Comparison of ENCODE assay signal across 29 cellular contexts in the genomic region with DNA sequence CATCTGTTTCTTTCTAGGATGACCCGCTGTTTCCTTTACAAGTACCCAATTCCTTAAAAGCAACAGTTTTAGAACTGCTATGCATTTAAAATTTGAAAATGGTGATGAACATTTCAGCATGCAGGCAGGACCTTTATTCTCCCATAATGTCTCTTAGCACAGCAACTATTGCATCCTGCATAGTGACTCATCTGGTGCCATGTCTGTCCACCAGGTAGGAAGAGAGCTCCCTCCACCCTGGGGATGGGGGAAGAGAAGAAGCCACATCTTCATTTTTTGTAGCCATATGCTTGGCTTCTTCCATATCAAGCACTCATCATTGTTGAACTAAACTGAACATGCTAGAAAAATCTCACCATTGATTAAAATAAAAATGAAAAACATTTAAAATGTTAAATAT. TPM values are rescaled to one million over a fixed set of nuclear protein-coding genes. Genes with fewer than 3 reads are reported as not detected.
DNase-seq lines count a peak whose midpoint lies in the region; ATAC-seq and TF ChIP-seq lines count a peak whose summit lies in the region.
"Had no signal": no experiment of that assay in that cellular context is flagged by ENCODE, and none has a peak within 500 bp of the region (broad histone marks: within the 10 kb centered on the region; RNA-seq: fewer than 3 reads in every experiment).

No MANE protein-coding gene starts in this region.

- POLR2A ChIA-PET in PC-3 (lab: Charles Lee; ENCODE audit: unreplicated experiment) = no interaction called here
- POLR2A ChIA-PET in activated naive CD8-positive, alpha-beta T cell treated with anti-CD3 and anti-CD28 coated beads, Interleukin-2, amount 10 ng/mL, durations not matched to agents 7 days and 5 days (lab: Charles Lee) = interaction anchor here (1.0 to 5.2 kb wide), 7 partner anchors 8 to 51 kb away, joined by 3 to 32 read pairs (median 18); a partner anchor contains a TSS

- H4K20me1 ChIP-seq in DND-41 (ENCODE audit: insufficient read depth, low read length) = no peaks in the 10 kb centered on the region
- H4K20me1 ChIP-seq in PC-3 (ENCODE audit: low read length) = no peaks in the 10 kb centered on the region

- H3K4me3 ChIP-seq in DND-41 (ENCODE audit: low read depth in 1 of 2, low read length in 2 of 2) (no peak overlapping the region), PC-3 (ENCODE audit: low read length) (no peak overlapping the region)
- H3K4me3 ChIP-seq: left lung, stomach, tibial artery had no signal

- H3K4me2 ChIP-seq in DND-41 (ENCODE audit: insufficient read depth, low read length) (no peak overlapping the region), PC-3 (ENCODE audit: low read length) (no peak overlapping the region)

- H3K4me3 Mint-ChIP-seq in T-helper 2 cell treated with Interferon-gamma antibody and Interleukin-4, amounts not matched to agents 5 μg/mL and 100 μg/mL, for 36 hours = peak overlapping the region; percentile 58
- peak overlapping the region; percentile 73 for H3K4me3 Mint-ChIP-seq in activated naive CD8-positive, alpha-beta T cell treated with anti-CD3 and anti-CD28 coated beads, Interleukin-2, amount 10 ng/mL, durations not matched to agents 7 days and 5 days
- H3K4me3 Mint-ChIP-seq: H9 had no signal

- peaks cover 63% of the 10 kb centered on the region for H3K4me1 Mint-ChIP-seq in T-helper 2 cell treated with Interferon-gamma antibody and Interleukin-4, amounts not matched to agents 5 μg/mL and 100 μg/mL, for 36 hours (ENCODE audit: low read depth)
- H3K4me1 Mint-ChIP-seq in activated naive CD8-positive, alpha-beta T cell treated with anti-CD3 and anti-CD28 coated beads, Interleukin-2, amount 10 ng/mL, durations not matched to agents 7 days and 5 days = peaks cover 53% of the 10 kb centered on the region

- no TSS peak for BruUV-seq in PC-3 (replicated peaks; lab: Mats Ljungman, UMichigan)

- H3K9me3 ChIP-seq in DND-41 (ENCODE audit: insufficient read depth, low read length, severe bottlenecking) (no peaks in the 10 kb centered on the region), PC-3 (ENCODE audit: low read length) (no peaks in the 10 kb centered on the region)
- H3K9me3 ChIP-seq: left lung, stomach, tibial artery had no signal

- no peak for ATAC-seq in DND-41 (ENCODE audit: insufficient read depth, low read depth)
- ATAC-seq in PC-3 = peak; percentile 39; the same call in 1 of the 2 replicates
- peak; percentile 38 for ATAC-seq in activated naive CD8-positive, alpha-beta T cell treated with anti-CD3 and anti-CD28 coated beads, Interleukin-2, amount 10 ng/mL, durations not matched to agents 7 days and 5 days (ENCODE audit: low read depth)
- ATAC-seq in GM19467 (IDR thresholded peaks at IDR 0.05; ENCODE audit: unreplicated experiment) = no peak
- ATAC-seq: left lung had no signal

- H3K36me3 Mint-ChIP-seq in T-helper 2 cell treated with Interferon-gamma antibody and Interleukin-4, amounts not matched to agents 5 μg/mL and 100 μg/mL, for 36 hours (ENCODE audit: low read depth) = peaks cover 32% of the 10 kb centered on the region
- H3K36me3 Mint-ChIP-seq in activated naive CD8-positive, alpha-beta T cell treated with anti-CD3 and anti-CD28 coated beads, Interleukin-2, amount 10 ng/mL, durations not matched to agents 7 days and 5 days = peaks cover 28% of the 10 kb centered on the region

- H3K79me2 ChIP-seq in DND-41 (ENCODE audit: insufficient read depth, low read length) = no peaks in the 10 kb centered on the region
- H3K79me2 ChIP-seq in PC-3 (ENCODE audit: low read length) = no peaks in the 10 kb centered on the region

- no peak overlapping the region for H3K27ac ChIP-seq in DND-41 (ENCODE audit: low read length)
- no peak overlapping the region for H3K27ac ChIP-seq in PC-3 (ENCODE audit: low read length)
- H3K27ac ChIP-seq: brain microvascular endothelial cell, left lung, stomach, tibial artery had no signal

- H3K9me3 Mint-ChIP-seq in T-helper 2 cell treated with Interferon-gamma antibody and Interleukin-4, amounts not matched to agents 5 μg/mL and 100 μg/mL, for 36 hours = peaks cover 12% of the 10 kb centered on the region
- H3K9me3 Mint-ChIP-seq in activated naive CD8-positive, alpha-beta T cell treated with anti-CD3 and anti-CD28 coated beads, Interleukin-2, amount 10 ng/mL, durations not matched to agents 7 days and 5 days = peaks cover 4% of the 10 kb centered on the region
- H3K9me3 Mint-ChIP-seq: H9 had no signal

- H3K9ac ChIP-seq in DND-41 (ENCODE audit: low read depth, low read length) (no peak overlapping the region), PC-3 (ENCODE audit: low read length) (no peak overlapping the region)

- H3K27me3 ChIP-seq in DND-41 (ENCODE audit: insufficient read depth, low read length, poor library complexity) = peaks cover 6% of the 10 kb centered on the region
- peaks cover 5% of the 10 kb centered on the region; the same call in 1 of the 2 replicates for H3K27me3 ChIP-seq in PC-3 (ENCODE audit: low read length)
- H3K27me3 ChIP-seq: brain microvascular endothelial cell, left lung, stomach, tibial artery had no signal

- no peaks in the 10 kb centered on the region for H3K4me1 ChIP-seq in DND-41 (ENCODE audit: insufficient read depth, low read length)
- peaks cover 7% of the 10 kb centered on the region for H3K4me1 ChIP-seq in PC-3 (ENCODE audit: insufficient read depth, low read length)
- H3K4me1 ChIP-seq: left lung, stomach, tibial artery had no signal

- DNase-seq in T-helper 2 cell treated with Interferon-gamma antibody and Interleukin-4, amounts not matched to agents 5 μg/mL and 100 μg/mL, for 36 hours (ENCODE audit: low spot score) = peak; percentile 12
- DNase-seq in T-helper 2 cell (no peak), DND-41 (no peak), PC-3 (peak; percentile 42), GM10266 (ENCODE audit: extremely low spot score) (no peak)
- DNase-seq in activated naive CD8-positive, alpha-beta T cell treated with anti-CD3 and anti-CD28 coated beads, Interleukin-2, amount 10 ng/mL, durations not matched to agents 7 days and 5 days = no peak
- DNase-seq in stimulated activated CD4-positive, alpha-beta T cell treated with anti-CD3 and anti-CD28 coated beads, Interleukin-4, amount 100 ng/mL, for 4 hours = no peak
- DNase-seq: 8988T; activated CD4-positive, alpha-beta T cell treated with anti-CD3 and anti-CD28 coated beads for 1 hour; activated gamma-delta T cell; amniotic stem cell; brain microvascular endothelial cell; Calu3; H9; left lung; NCI-H1092 treated with DMSO at 0.1 percent for 48 hours; NCI-H1930; NCI-H526; occipital lobe; stimulated activated CD4-positive, alpha-beta T cell treated with anti-CD3 and anti-CD28 coated beads, Interleukin-15, amount 100 ng/mL, for 24 hours; stomach; tibial artery had no signal

- no peak for TF ChIP-seq CTCF in DND-41 (IDR thresholded peaks at IDR 0.05; ENCODE audit: borderline replicate concordance, extremely low read depth, low read length, poor library complexity, severe bottlenecking)
- no peak for TF ChIP-seq CTCF in PC-3 (conservative IDR thresholded peaks at IDR 0.05; ENCODE audit: low read depth, low read length)
- no peak for TF ChIP-seq CTCF in GM10266 (IDR thresholded peaks at IDR 0.05; ENCODE audit: control insufficient read depth, insufficient read depth, low read depth, missing control alignments)

- intact Hi-C loops in PC-3 (cut with micrococcal nuclease) = no loop called here

- CTCF ChIA-PET in PC-3 (lab: Charles Lee) = no interaction called here

- no peaks in the 10 kb centered on the region for H3K27me3 Mint-ChIP-seq in T-helper 2 cell treated with Interferon-gamma antibody and Interleukin-4, amounts not matched to agents 5 μg/mL and 100 μg/mL, for 36 hours (ENCODE audit: low read depth)
- H3K27me3 Mint-ChIP-seq in activated naive CD8-positive, alpha-beta T cell treated with anti-CD3 and anti-CD28 coated beads, Interleukin-2, amount 10 ng/mL, durations not matched to agents 7 days and 5 days = no peaks in the 10 kb centered on the region

- H3K36me3 ChIP-seq in DND-41 (ENCODE audit: insufficient read depth, low read length) = no peaks in the 10 kb centered on the region
- no peaks in the 10 kb centered on the region for H3K36me3 ChIP-seq in PC-3 (ENCODE audit: low read depth, low read length)
- H3K36me3 ChIP-seq: brain microvascular endothelial cell, left lung, stomach, tibial artery had no signal

- no peaks in the 10 kb centered on the region for H3K9me2 ChIP-seq in PC-3 (replicated peaks; ENCODE audit: low read length)

- H3F3A ChIP-seq in PC-3 (ENCODE audit: low read length, unreplicated experiment) = no peaks in the 10 kb centered on the region

- H2AFZ ChIP-seq in DND-41 (ENCODE audit: low read depth, low read length) (0 out of 2 replicates have a peak overlapping the region, but pooled peaks have one; percentile 11), PC-3 (ENCODE audit: low read length) (no peak overlapping the region)

- peak overlapping the region; percentile 85 for H3K27ac Mint-ChIP-seq in T-helper 2 cell treated with Interferon-gamma antibody and Interleukin-4, amounts not matched to agents 5 μg/mL and 100 μg/mL, for 36 hours
- H3K27ac Mint-ChIP-seq in activated naive CD8-positive, alpha-beta T cell treated with anti-CD3 and anti-CD28 coated beads, Interleukin-2, amount 10 ng/mL, durations not matched to agents 7 days and 5 days = peak overlapping the region; percentile 96
- H3K27ac Mint-ChIP-seq: H9 had no signal

RNA-seq across cellular contexts. Expression of a gene that starts 9.9 kb away (rescaled TPM):
- not detected in 2 replicates for total RNA-seq in PC-3 (2014; rRNA removed)
- total RNA-seq in activated naive CD8-positive, alpha-beta T cell treated with anti-CD3 and anti-CD28 coated beads, Interleukin-2, amount 10 ng/mL, durations not matched to agents 7 days and 5 days = 10 to 100 TPM; 40.6 to 44.1 TPM
- total RNA-seq: Calu3, chondrocyte, Daoy, glomerular endothelial cell, H9, occipital lobe, pulmonary artery endothelial cell, SK-MEL-5, stomach had no signal

RNA-seq across cellular contexts. Expression of a gene that starts 19.0 kb away (rescaled TPM):
- total RNA-seq in PC-3 (2014; rRNA removed) = 76.4 and 81.1 TPM in 2 replicates
- 100 to 1,000 TPM; 534 to 542 TPM for total RNA-seq in activated naive CD8-positive, alpha-beta T cell treated with anti-CD3 and anti-CD28 coated beads, Interleukin-2, amount 10 ng/mL, durations not matched to agents 7 days and 5 days

RNA-seq across cellular contexts. Expression of a gene that starts 44.2 kb away (rescaled TPM):
- total RNA-seq in PC-3 (2014; rRNA removed) = not detected in 2 replicates
- not detected for total RNA-seq in activated naive CD8-positive, alpha-beta T cell treated with anti-CD3 and anti-CD28 coated beads, Interleukin-2, amount 10 ng/mL, durations not matched to agents 7 days and 5 days
- total RNA-seq: Calu3, chondrocyte, Daoy, glomerular endothelial cell, H9, left lung, occipital lobe, pulmonary artery endothelial cell, RPMI7951, SK-MEL-5, stomach had no signal

RNA-seq across cellular contexts. Expression of a gene that starts 51.7 kb away (rescaled TPM):
- total RNA-seq in PC-3 (2014; rRNA removed) = 62.0 and 86.2 TPM in 2 replicates
- total RNA-seq in activated naive CD8-positive, alpha-beta T cell treated with anti-CD3 and anti-CD28 coated beads, Interleukin-2, amount 10 ng/mL, durations not matched to agents 7 days and 5 days = 10 to 100 TPM; 51.1 to 52.2 TPM

Comparison
In these comparisons a context has a peak if more than half of its experiments do, and no peak if none do; other contexts are left out.
1. DNase-seq: peak in T-helper 2 cell treated with Interferon-gamma antibody and Interleukin-4, amounts not matched to agents 5 μg/mL and 100 μg/mL, for 36 hours (single experiment) and PC-3 (single experiment); none in T-helper 2 cell (0 of 5), DND-41 (single experiment), activated naive CD8-positive, alpha-beta T cell treated with anti-CD3 and anti-CD28 coated beads, Interleukin-2, amount 10 ng/mL, durations not matched to agents 7 days and 5 days (single experiment), stimulated activated CD4-positive, alpha-beta T cell treated with anti-CD3 and anti-CD28 coated beads, Interleukin-4, amount 100 ng/mL, for 4 hours (0 of 2) and GM10266 (single experiment).
2. ATAC-seq: peak in PC-3 (single experiment) and activated naive CD8-positive, alpha-beta T cell treated with anti-CD3 and anti-CD28 coated beads, Interleukin-2, amount 10 ng/mL, durations not matched to agents 7 days and 5 days (single experiment); none in DND-41 (single experiment) and GM19467 (single experiment).
3. RNA of a gene that starts 9.9 kb away (total RNA-seq): 40.6 to 44.1 TPM in activated naive CD8-positive, alpha-beta T cell treated with anti-CD3 and anti-CD28 coated beads, Interleukin-2, amount 10 ng/mL, durations not matched to agents 7 days and 5 days; not detected in PC-3; every median in the first group is over 10 times any median in the second.